Comparison of ENCODE assay signal across 8 cellular contexts in the genomic region with DNA sequence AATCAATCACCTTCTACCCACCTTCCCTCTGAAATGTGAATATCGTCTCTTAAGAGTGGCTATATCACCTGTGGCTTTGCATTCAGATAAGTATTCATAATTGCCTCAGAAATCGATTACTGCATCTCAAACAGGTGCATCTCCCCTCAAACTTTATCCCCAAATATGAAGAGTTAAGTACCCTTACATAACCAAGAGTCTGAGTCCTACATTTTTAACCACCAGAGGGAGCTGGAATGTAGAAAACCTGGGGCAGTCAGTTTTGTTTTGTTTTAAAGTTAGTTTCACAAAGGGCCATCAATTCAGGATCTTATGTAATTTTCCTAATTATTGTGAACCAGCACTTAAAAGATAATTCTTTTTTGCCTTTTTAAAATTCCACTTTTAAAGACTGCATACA. TPM values are rescaled to one million over a fixed set of nuclear protein-coding genes. Genes with fewer than 3 reads are reported as not detected.
A peak's percentile ranks its signal among the peaks of the same experiment; 100 is the strongest.
DNase-seq lines count a peak whose midpoint lies in the region; ATAC-seq and TF ChIP-seq lines count a peak whose summit lies in the region.

No MANE protein-coding gene starts in this region.

- no peak overlapping the region for H3K27ac Mint-ChIP-seq in activated T-helper 1 cell treated with anti-CD3 and anti-CD28 coated beads, Interleukin-12 subunit alpha, Interleukin-12 subunit beta, Interleukin-2, Interleukin-4 antibody, amounts not matched to agents 30 ng/mL and 10 ng/mL and 1 ng/mL, durations not matched to agents 14 hours and 24 hours and 36 hours

- ATAC-seq in HCT116 (peak; percentile 40; the same call in 1 of the 2 replicates), Panc1 (no peak), HG02970 (IDR thresholded peaks at IDR 0.05; ENCODE audit: low FRiP score, unreplicated experiment) (no peak), HG03442 (IDR thresholded peaks at IDR 0.05; ENCODE audit: unreplicated experiment) (no peak)

- H3K4me3 Mint-ChIP-seq in activated T-helper 1 cell treated with anti-CD3 and anti-CD28 coated beads, Interleukin-12 subunit alpha, Interleukin-12 subunit beta, Interleukin-2, Interleukin-4 antibody, amounts not matched to agents 30 ng/mL and 10 ng/mL and 1 ng/mL, durations not matched to agents 14 hours and 24 hours and 36 hours, result no peak overlapping the region

- H2AFZ ChIP-seq in HCT116 (ENCODE audit: low read depth, low read length, poor library complexity, severe bottlenecking), result peak overlapping the region; percentile 32

- RAD21 ChIA-PET in HCT116 (lab: Charles Lee; ENCODE audit: low non-redundant PET in 1 of 2, low total read pairs in 2 of 2, uncharacterized antibody in 2 of 2, unreplicated experiment in 2 of 2), result no interaction called here

- H3K9ac ChIP-seq in HCT116 (ENCODE audit: low read length), result no peak overlapping the region

- no peaks in the 10 kb centered on the region for H3K36me3 ChIP-seq in HCT116 (ENCODE audit: control insufficient read depth in 1 of 2, insufficient read depth in 2 of 2, low read length in 2 of 2)
- no peaks in the 10 kb centered on the region for H3K36me3 ChIP-seq in Panc1 (ENCODE audit: control insufficient read depth, insufficient read depth, low read length)

- H3K4me1 ChIP-seq in HCT116 (ENCODE audit: control insufficient read depth in 1 of 2, insufficient read depth in 2 of 2, low read length in 2 of 2) (peaks cover 9 to 10% of the 10 kb centered on the region in 2 experiments), Panc1 (ENCODE audit: control insufficient read depth, insufficient read depth, low read length) (no peaks in the 10 kb centered on the region)

- TF ChIP-seq CTCF in HCT116 (IDR thresholded peaks at IDR 0.05 in 2 of 3, conservative IDR thresholded peaks at IDR 0.05 in 1 of 3; ENCODE audit: borderline replicate concordance in 1 of 3, insufficient read depth in 1 of 3, low read depth in 2 of 3, low read length in 2 of 3) (peak; percentile 42 to 72 (median 64)), Panc1 (IDR thresholded peaks at IDR 0.05) (peak; percentile 60; the same call in 1 of the 2 replicates), coronary artery (IDR thresholded peaks at IDR 0.05) (peak; percentile 51)

- peak overlapping the region; percentile 37 for H3K4me2 ChIP-seq in HCT116 (ENCODE audit: low read length)

- no peaks in the 10 kb centered on the region for H3K27me3 Mint-ChIP-seq in activated T-helper 1 cell treated with anti-CD3 and anti-CD28 coated beads, Interleukin-12 subunit alpha, Interleukin-12 subunit beta, Interleukin-2, Interleukin-4 antibody, amounts not matched to agents 30 ng/mL and 10 ng/mL and 1 ng/mL, durations not matched to agents 14 hours and 24 hours and 36 hours (ENCODE audit: insufficient read depth)

- H3K27me3 ChIP-seq in HCT116 (ENCODE audit: insufficient read depth, low read length), result no peaks in the 10 kb centered on the region
- no peaks in the 10 kb centered on the region for H3K27me3 ChIP-seq in Panc1 (ENCODE audit: control insufficient read depth, insufficient read depth, low read length)

- peaks cover 24% of the 10 kb centered on the region for H3K36me3 Mint-ChIP-seq in activated T-helper 1 cell treated with anti-CD3 and anti-CD28 coated beads, Interleukin-12 subunit alpha, Interleukin-12 subunit beta, Interleukin-2, Interleukin-4 antibody, amounts not matched to agents 30 ng/mL and 10 ng/mL and 1 ng/mL, durations not matched to agents 14 hours and 24 hours and 36 hours (ENCODE audit: low read depth)

- POLR2A ChIA-PET in HCT116 (lab: Charles Lee) (no interaction called here), Panc1 (lab: Charles Lee) (no interaction called here)

- peaks cover 23% of the 10 kb centered on the region for H3K4me1 Mint-ChIP-seq in activated T-helper 1 cell treated with anti-CD3 and anti-CD28 coated beads, Interleukin-12 subunit alpha, Interleukin-12 subunit beta, Interleukin-2, Interleukin-4 antibody, amounts not matched to agents 30 ng/mL and 10 ng/mL and 1 ng/mL, durations not matched to agents 14 hours and 24 hours and 36 hours (ENCODE audit: low read depth)

- no peaks in the 10 kb centered on the region for H3K9me3 Mint-ChIP-seq in activated T-helper 1 cell treated with anti-CD3 and anti-CD28 coated beads, Interleukin-12 subunit alpha, Interleukin-12 subunit beta, Interleukin-2, Interleukin-4 antibody, amounts not matched to agents 30 ng/mL and 10 ng/mL and 1 ng/mL, durations not matched to agents 14 hours and 24 hours and 36 hours

- no peaks in the 10 kb centered on the region for H3K79me2 ChIP-seq in HCT116 (ENCODE audit: insufficient read depth, low read length)

- intact Hi-C loops in HCT116 (cut with micrococcal nuclease) (loop anchor here (2.0 kb wide), 2 partner anchors 32 to 90 kb away; no protein-coding TSS in a partner anchor), Panc1 (cut with micrococcal nuclease; ENCODE audit: unreplicated experiment) (loop anchor here (5.0 kb wide), 2 partner anchors 89 to 374 kb away; no protein-coding TSS in a partner anchor)
- intact Hi-C loops in activated T-helper 1 cell treated with anti-CD3 and anti-CD28 coated beads, Interleukin-12 subunit alpha, Interleukin-12 subunit beta, Interleukin-2, Interleukin-4 antibody, amounts not matched to agents 30 ng/mL and 10 ng/mL and 1 ng/mL, durations not matched to agents 14 hours and 24 hours and 36 hours (cut with micrococcal nuclease), result loop anchor here (1.0 to 10.0 kb wide), 4 partner anchors 92 to 1676 kb away; partner anchors contain the start of gene PIGA

- H3K9me2 ChIP-seq in HCT116 (ENCODE audit: insufficient read depth), result no peaks in the 10 kb centered on the region

- CTCF ChIA-PET in HCT116 (lab: Charles Lee), result interaction anchor here (1.1 to 1.5 kb wide), 4 partner anchors 11 to 76 kb away, joined by 3 to 7 read pairs (median 6); partner anchors contain the start of genes OFD1 and TRAPPC2
- CTCF ChIA-PET in Panc1 (lab: Charles Lee), result no interaction called here

- H3K4me3 ChIP-seq in HCT116 (replicated peaks in 1 of 2; ENCODE audit: low read depth in 1 of 2, low read length in 2 of 2) (no peak overlapping the region), Panc1 (ENCODE audit: low read depth in 2 of 2, low read length in 2 of 2) (no peak overlapping the region), coronary artery (no peak overlapping the region)

- in situ Hi-C loops in Panc1 (cut with HindIII; ENCODE audit: low pct_unique_long_range_greater_than_20kb, low sequenced_read_pairs), result no loop called here

- H3K27ac ChIP-seq in HCT116 (ENCODE audit: low read depth, low read length), result no peak overlapping the region
- no peak overlapping the region for H3K27ac ChIP-seq in Panc1 (ENCODE audit: low read length)
- H3K27ac ChIP-seq in coronary artery, result no peak overlapping the region

- no peaks in the 10 kb centered on the region for H4K20me1 ChIP-seq in HCT116 (ENCODE audit: insufficient read depth)

- TF ChIP-seq RAD21 in HCT116 (IDR thresholded peaks at IDR 0.05; ENCODE audit: low read depth), result peak; percentile 81

- TF ChIP-seq POLR2A in HCT116 (IDR thresholded peaks at IDR 0.05; ENCODE audit: borderline replicate concordance, extremely low read depth, insufficient read depth, insufficient read length), result no peak

- DNase-seq in COLO668 (lab: John Stamatoyannopoulos, UW; ENCODE audit: unreplicated experiment) (peak; percentile 1), HCT116 (ENCODE audit: low read depth, low spot score) (peak; percentile 35), Panc1 (ENCODE audit: low read depth, low spot score) (no peak), coronary artery (ENCODE audit: low spot score) (no peak), lung microvascular endothelial cell (ENCODE audit: low read depth in 2 of 2) (peak; percentile 60 to 77)
- DNase-seq in activated T-helper 1 cell treated with anti-CD3 and anti-CD28 coated beads, Interleukin-12 subunit alpha, Interleukin-12 subunit beta, Interleukin-2, Interleukin-4 antibody, amounts not matched to agents 30 ng/mL and 10 ng/mL and 1 ng/mL, durations not matched to agents 14 hours and 24 hours and 36 hours (ENCODE audit: low spot score), result no peak

- H3K9me3 ChIP-seq in HCT116 (ENCODE audit: control insufficient read depth in 1 of 2, insufficient read depth in 1 of 2, low read depth in 1 of 2, low read length in 2 of 2) (no peaks in the 10 kb centered on the region), Panc1 (ENCODE audit: control insufficient read depth, insufficient read depth, low read depth, low read length) (no peaks in the 10 kb centered on the region)

- BruUV-seq in HCT116 (replicated peaks; lab: Mats Ljungman, UMichigan), result no TSS peak
- BruUV-seq in Panc1 (replicated peaks; lab: Mats Ljungman, UMichigan), result no TSS peak

TF ChIP-seq in HCT116, 20 proteins besides CTCF, POLR2A, EP300 and RAD21 (continues in another document):
- TF ChIP-seq MAX (IDR thresholded peaks at IDR 0.05) (no peak), CBX3 (IDR thresholded peaks at IDR 0.05; ENCODE audit: low read depth) (no peak), EZH2 (IDR thresholded peaks at IDR 0.05) (no peak), EGR1 (IDR thresholded peaks at IDR 0.05; ENCODE audit: low read depth) (no peak), EZH2phosphoT487 (IDR thresholded peaks at IDR 0.05; ENCODE audit: borderline replicate concordance) (no peak), TCF7L2 (IDR thresholded peaks at IDR 0.05; ENCODE audit: borderline replicate concordance, extremely low read depth, insufficient read depth, insufficient read length) (no peak), ELF1 (IDR thresholded peaks at IDR 0.05; ENCODE audit: borderline replicate concordance, low read depth) (no peak), SRF (IDR thresholded peaks at IDR 0.05; ENCODE audit: low read depth) (no peak), FOSL1 (IDR thresholded peaks at IDR 0.05; ENCODE audit: low read depth) (no peak), ZNF274 (IDR thresholded peaks at IDR 0.05; ENCODE audit: low read depth, low read length) (no peak), ZFX (IDR thresholded peaks at IDR 0.05) (no peak)

RNA-seq across cellular contexts. Expression of gene TCEANC, which starts 5.7 kb away (rescaled TPM):
- total RNA-seq in HCT116 (2021; ENCODE audit: unreplicated experiment) (1.2 TPM), Panc1 (2021; ENCODE audit: unreplicated experiment) (0.92 TPM), lung microvascular endothelial cell (0.65 and 3.2 TPM in 2 replicates)
- polyA plus RNA-seq in HCT116 (2012), result 0.14 and 0.48 TPM in 2 replicates
- polyA plus RNA-seq in Panc1 (2012; ENCODE audit: insufficient read length), result 0.40 TPM
- total RNA-seq in activated T-helper 1 cell treated with anti-CD3 and anti-CD28 coated beads, Interleukin-12 subunit alpha, Interleukin-12 subunit beta, Interleukin-2, Interleukin-4 antibody, amounts not matched to agents 30 ng/mL and 10 ng/mL and 1 ng/mL, durations not matched to agents 14 hours and 24 hours and 36 hours, result 3.9 and 5.0 TPM in 2 replicates

RNA-seq across cellular contexts. Expression of gene RAB9A, which starts 30.3 kb away (rescaled TPM):
- total RNA-seq in HCT116 (2021; ENCODE audit: unreplicated experiment) (23.9 TPM), Panc1 (2021; ENCODE audit: unreplicated experiment) (15.3 TPM), lung microvascular endothelial cell (14.4 and 17.5 TPM in 2 replicates)
- 12.3 and 16.0 TPM in 2 replicates for polyA plus RNA-seq in HCT116 (2012)
- polyA plus RNA-seq in Panc1 (2012; ENCODE audit: insufficient read length), result 16.4 TPM
- total RNA-seq in activated T-helper 1 cell treated with anti-CD3 and anti-CD28 coated beads, Interleukin-12 subunit alpha, Interleukin-12 subunit beta, Interleukin-2, Interleukin-4 antibody, amounts not matched to agents 30 ng/mL and 10 ng/mL and 1 ng/mL, durations not matched to agents 14 hours and 24 hours and 36 hours, result 9.4 and 11.8 TPM in 2 replicates

Comparison
In these comparisons a context has a peak if more than half of its experiments do, and no peak if none do; other contexts are left out.
1. DNase-seq: peak in COLO668 (single experiment), HCT116 (single experiment) and lung microvascular endothelial cell (2 of 2); none in Panc1 (single experiment), coronary artery (single experiment) and activated T-helper 1 cell treated with anti-CD3 and anti-CD28 coated beads, Interleukin-12 subunit alpha, Interleukin-12 subunit beta, Interleukin-2, Interleukin-4 antibody, amounts not matched to agents 30 ng/mL and 10 ng/mL and 1 ng/mL, durations not matched to agents 14 hours and 24 hours and 36 hours (single experiment).
2. Peak in every context shown above with its lines, with median percentiles within 50 percentile points of each other: CTCF ChIP-seq.